8 cellular contexts compared by ENCODE assay signal in the genomic region with DNA sequence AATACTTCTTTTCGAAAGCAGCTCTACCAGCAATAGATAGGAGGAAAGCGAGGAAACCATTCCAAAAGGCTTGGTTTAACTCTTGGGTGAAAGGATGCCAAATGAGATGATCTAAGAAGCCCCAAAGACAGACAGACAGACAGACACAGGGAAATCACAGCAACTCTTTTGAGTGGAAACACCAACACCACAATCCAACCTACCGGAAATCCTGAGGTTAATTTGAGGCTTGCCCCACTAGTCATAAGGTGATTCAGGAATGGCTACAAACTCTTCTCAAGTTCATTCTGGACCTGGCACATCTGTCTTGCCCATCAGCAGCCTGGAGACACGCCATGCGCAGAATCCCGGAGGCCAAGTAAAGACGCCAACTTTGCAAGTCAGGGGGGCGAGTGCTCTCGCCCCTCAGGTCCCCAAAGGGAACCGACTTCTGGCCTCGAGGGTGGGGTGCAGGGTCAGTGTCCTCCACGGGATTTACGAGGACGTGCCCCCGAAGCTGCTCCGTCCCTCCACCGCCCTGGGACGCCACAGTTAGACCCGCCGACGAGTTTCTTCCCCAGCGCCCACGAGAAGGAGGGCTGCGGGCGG. TPM values are rescaled to one million over a fixed set of nuclear protein-coding genes. Genes with fewer than 3 reads are reported as not detected.
DNase-seq lines count a peak whose midpoint lies in the region; ATAC-seq, FAIRE-seq and TF ChIP-seq lines count a peak whose summit lies in the region.

No MANE protein-coding gene starts in this region.

- H3K36me3 Mint-ChIP-seq in activated CD4-positive, alpha-beta T cell treated with anti-CD3 and anti-CD28 coated beads, Interleukin-2, amount 10 ng/mL, durations not matched to agents 24 days and 14 days (ENCODE audit: low read depth): no peaks in the 10 kb centered on the region
- H3K36me3 Mint-ChIP-seq in endothelial cell (ENCODE audit: low read depth, unreplicated experiment): no peaks in the 10 kb centered on the region

- H3K4me1 Mint-ChIP-seq in activated CD4-positive, alpha-beta T cell treated with anti-CD3 and anti-CD28 coated beads, Interleukin-2, amount 10 ng/mL, durations not matched to agents 24 days and 14 days: peaks cover 16% of the 10 kb centered on the region
- peaks cover 13% of the 10 kb centered on the region for H3K4me1 Mint-ChIP-seq in endothelial cell (ENCODE audit: unreplicated experiment)

- H3K4me3 Mint-ChIP-seq in activated CD4-positive, alpha-beta T cell treated with anti-CD3 and anti-CD28 coated beads, Interleukin-2, amount 10 ng/mL, durations not matched to agents 24 days and 14 days: peak overlapping the region; percentile 69
- H3K4me3 Mint-ChIP-seq in endothelial cell (ENCODE audit: unreplicated experiment): peak overlapping the region; percentile 94

- intact Hi-C loops in cardiac septum (cut with DNase I): no loop called here
- intact Hi-C loops in activated CD4-positive, alpha-beta T cell treated with anti-CD3 and anti-CD28 coated beads, Interleukin-2, amount 10 ng/mL, durations not matched to agents 24 days and 14 days (cut with micrococcal nuclease): no loop called here
- intact Hi-C loops in mucosa of descending colon (cut with DNase I, micrococcal nuclease): no loop called here

- H3K27me3 ChIP-seq in cardiac muscle cell: no peaks in the 10 kb centered on the region
- no peaks in the 10 kb centered on the region for H3K27me3 ChIP-seq in subcutaneous abdominal adipose tissue (ENCODE audit: control insufficient read depth in 5 of 5, insufficient read depth in 4 of 5, low read length in 5 of 5)

- peak overlapping the region; percentile 4 for H3K27ac Mint-ChIP-seq in activated CD4-positive, alpha-beta T cell treated with anti-CD3 and anti-CD28 coated beads, Interleukin-2, amount 10 ng/mL, durations not matched to agents 24 days and 14 days
- H3K27ac Mint-ChIP-seq in endothelial cell (ENCODE audit: unreplicated experiment): peak overlapping the region; percentile 88

- peak overlapping the region; percentile 79 for H3K4me3 ChIP-seq in cardiac muscle cell
- peak overlapping the region; percentile 75 for H3K4me3 ChIP-seq in mucosa of descending colon
- H3K4me3 ChIP-seq in subcutaneous abdominal adipose tissue (ENCODE audit: low read depth in 1 of 5, low read length in 5 of 5): peak overlapping the region; percentile 83 to 94 (median 87)

- ATAC-seq in mucosa of descending colon (peak; percentile 7), GM18861 (IDR thresholded peaks at IDR 0.05; ENCODE audit: unreplicated experiment) (no peak)

- H3K27me3 Mint-ChIP-seq in activated CD4-positive, alpha-beta T cell treated with anti-CD3 and anti-CD28 coated beads, Interleukin-2, amount 10 ng/mL, durations not matched to agents 24 days and 14 days: peaks cover 74% of the 10 kb centered on the region
- no peaks in the 10 kb centered on the region for H3K27me3 Mint-ChIP-seq in endothelial cell (ENCODE audit: unreplicated experiment)

- H3K9me3 ChIP-seq in cardiac muscle cell (ENCODE audit: low read depth) (no peaks in the 10 kb centered on the region), mucosa of descending colon (no peaks in the 10 kb centered on the region), subcutaneous abdominal adipose tissue (ENCODE audit: control insufficient read depth in 5 of 5, low read length in 5 of 5) (no peaks in the 10 kb centered on the region)

- DNase-seq in cardiac muscle cell (ENCODE audit: low read depth in 1 of 2, low spot score in 1 of 2) (peak; percentile 35 to 58), cardiac septum (ENCODE audit: low spot score) (no peak), HTR-8/SVneo (ENCODE audit: insufficient read length, low spot score) (peak; percentile 24), endothelial cell (ENCODE audit: low spot score) (peak; percentile 19), mucosa of descending colon (peak in 1 of 3 donors; percentile 50)
- DNase-seq in activated CD4-positive, alpha-beta T cell treated with anti-CD3 and anti-CD28 coated beads, Interleukin-2, amount 10 ng/mL, durations not matched to agents 24 days and 14 days: peak; percentile 84

- no peaks in the 10 kb centered on the region for H3K36me3 ChIP-seq in cardiac muscle cell
- H3K36me3 ChIP-seq in mucosa of descending colon (ENCODE audit: low read depth): no peaks in the 10 kb centered on the region
- H3K36me3 ChIP-seq in subcutaneous abdominal adipose tissue (ENCODE audit: control insufficient read depth in 5 of 5, insufficient read depth in 5 of 5, low read length in 5 of 5): no peaks in the 10 kb centered on the region

- H3K4me1 ChIP-seq in cardiac muscle cell (ENCODE audit: low read depth): peaks cover 4% of the 10 kb centered on the region
- peaks cover 11% of the 10 kb centered on the region for H3K4me1 ChIP-seq in mucosa of descending colon (ENCODE audit: low read depth)
- H3K4me1 ChIP-seq in subcutaneous abdominal adipose tissue (ENCODE audit: control insufficient read depth in 5 of 5, insufficient read depth in 5 of 5, low read length in 5 of 5): peaks cover 0 to 30% (median 12%) of the 10 kb centered on the region in 5 donors

- peak overlapping the region; percentile 77 to 87 (median 83) for H3K9ac ChIP-seq in subcutaneous abdominal adipose tissue (ENCODE audit: low read length in 5 of 5)

- H3K9me3 Mint-ChIP-seq in activated CD4-positive, alpha-beta T cell treated with anti-CD3 and anti-CD28 coated beads, Interleukin-2, amount 10 ng/mL, durations not matched to agents 24 days and 14 days: peaks cover 3% of the 10 kb centered on the region
- H3K9me3 Mint-ChIP-seq in endothelial cell (ENCODE audit: unreplicated experiment): no peaks in the 10 kb centered on the region

- H3K27ac ChIP-seq in cardiac muscle cell (peak overlapping the region; percentile 94), subcutaneous abdominal adipose tissue (ENCODE audit: low read depth, low read length) (peak overlapping the region; percentile 96)

- TF ChIP-seq CTCF in cardiac muscle cell (IDR thresholded peaks at IDR 0.05; ENCODE audit: low read depth, low read length): no peak
- no peak for TF ChIP-seq CTCF in endothelial cell (IDR thresholded peaks at IDR 0.05; ENCODE audit: unreplicated experiment)
- no peak for TF ChIP-seq CTCF in mucosa of descending colon (IDR thresholded peaks at IDR 0.05)

- no peak for FAIRE-seq in HTR-8/SVneo (lab: Jason Lieb, UNC)

RNA-seq across cellular contexts. Expression of a gene that starts 0.8 kb away (rescaled TPM):
- total RNA-seq in cardiac muscle cell (15.6 and 30.8 TPM in 2 replicates), cardiac septum (30.7 TPM), endothelial cell (ENCODE audit: unreplicated experiment) (33.0 TPM), mucosa of descending colon (10 to 100 TPM; 32.3 to 52.4 (median 33.5) TPM)
- 16.3 and 26.2 TPM in 2 replicates for polyA plus RNA-seq in cardiac muscle cell
- total RNA-seq in activated CD4-positive, alpha-beta T cell treated with anti-CD3 and anti-CD28 coated beads, Interleukin-2, amount 10 ng/mL, durations not matched to agents 24 days and 14 days: 24.6 and 25.8 TPM in 2 replicates

RNA-seq across cellular contexts. Expression of a gene that starts 47.7 kb away (rescaled TPM):
- total RNA-seq in cardiac muscle cell (1,643 and 1,654 TPM in 2 replicates), cardiac septum (455 TPM), endothelial cell (ENCODE audit: unreplicated experiment) (1,318 TPM), mucosa of descending colon (100 to 1,000 TPM; 627 to 944 (median 705) TPM)
- polyA plus RNA-seq in cardiac muscle cell: 918 and 1,027 TPM in 2 replicates
- 1,231 and 1,282 TPM in 2 replicates for total RNA-seq in activated CD4-positive, alpha-beta T cell treated with anti-CD3 and anti-CD28 coated beads, Interleukin-2, amount 10 ng/mL, durations not matched to agents 24 days and 14 days
